8 cellular contexts compared by ENCODE assay signal in genomic region chr1:147225193-147225730, GRCh38. TPM values are rescaled to one million over a fixed set of nuclear protein-coding genes. Genes with fewer than 3 reads are reported as not detected.
DNase-seq lines count a peak whose midpoint lies in the region; ATAC-seq and TF ChIP-seq lines count a peak whose summit lies in the region.

Gene FMO5, minus strand, starts transcription at chr1:147225339. Its CDS starts 310 bp downstream, at chr1:147225029.

- H3K36me3 ChIP-seq in colonic mucosa, result no peaks in the 10 kb centered on the region

- TF ChIP-seq CTCF in colonic mucosa (IDR thresholded peaks at IDR 0.05), result peak; percentile 14

- peak; percentile 75 for DNase-seq in DMS114 treated with DMSO at 0.1 percent for 48 hours (lab: John Stamatoyannopoulos, UW; ENCODE audit: unreplicated experiment)
- DNase-seq in NAMALWA (ENCODE audit: low spot score), result peak; percentile 74
- DNase-seq in colonic mucosa, result peak; percentile 83
- peak; percentile 77 for DNase-seq in left colon
- peak; percentile 60 for DNase-seq in stimulated activated CD4-positive, alpha-beta T cell treated with anti-CD3 and anti-CD28 coated beads, Interleukin-1b, Interleukin-23, amount 100 ng/mL, for 48 hours
- DNase-seq in NK-92 treated with Interleukin-12 subunit alpha and Interleukin-12 subunit beta, amount 100 ng/mL, for 24 hours (lab: John Stamatoyannopoulos, UW), result no peak

- no peaks in the 10 kb centered on the region for H3K9me3 ChIP-seq in colonic mucosa

- peak; percentile 70 for ATAC-seq in GM21576 (IDR thresholded peaks at IDR 0.05; ENCODE audit: unreplicated experiment)
- ATAC-seq in activated CD4-positive, CD25-positive, alpha-beta regulatory T cell treated with anti-CD3 and anti-CD28 coated beads, Interleukin-2, amount 50 U/mL, for 24 hours, result peak; percentile 86 to 94
- peak; percentile 89 for ATAC-seq in left colon

- H3K9ac ChIP-seq in colonic mucosa (ENCODE audit: low read depth in 2 of 2, low read length in 2 of 2), result peak within 1 kb of the TSS; percentile 72 to 73

- no peaks in the 10 kb centered on the region for H3K27me3 ChIP-seq in colonic mucosa

- peak within 1 kb of the TSS; percentile 87 for H3K27ac ChIP-seq in colonic mucosa

- H3K4me1 ChIP-seq in colonic mucosa, result no peaks in the 10 kb centered on the region

- H3K4me3 ChIP-seq in colonic mucosa, result peak within 1 kb of the TSS; percentile 54

- intact Hi-C loops in colonic mucosa (cut with DNase I), result no loop called here
- intact Hi-C loops in left colon (cut with DNase I, micrococcal nuclease), result no loop called here

RNA-seq across cellular contexts. Expression of gene FMO5, which starts in this region (rescaled TPM):
- total RNA-seq in colonic mucosa (10 to 100 TPM; 22.9 to 65.6 TPM), left colon (100 to 1,000 TPM in 1 of 2 donors, 10 to 100 TPM in 1; 65.9 to 100 TPM)
